29 cellular contexts compared by ENCODE assay signal in the genomic region with DNA sequence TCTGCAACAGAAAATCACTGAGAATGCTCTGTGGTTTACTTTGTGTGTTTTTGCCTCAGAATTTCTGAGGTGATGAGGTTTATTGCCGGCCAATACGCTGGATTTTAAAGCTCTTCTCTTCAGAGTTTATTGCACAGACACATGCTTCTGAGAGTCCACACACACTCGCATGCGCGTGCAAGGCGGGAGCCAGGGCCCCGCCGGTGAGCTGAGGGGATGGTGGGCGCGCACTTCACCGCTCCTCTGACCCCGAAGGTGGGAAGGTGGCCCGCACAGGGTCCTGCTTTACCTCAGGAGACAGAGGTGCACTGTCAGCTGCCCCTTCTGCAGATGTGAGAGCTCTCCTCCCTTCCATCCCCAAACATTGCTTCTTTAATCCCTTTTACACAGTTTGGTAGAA.
DNase-seq lines count a peak whose midpoint lies in the region; ATAC-seq, FAIRE-seq and TF ChIP-seq lines count a peak whose summit lies in the region.
"Had no signal": no experiment of that assay in that cellular context is flagged by ENCODE, and none has a peak within 500 bp of the region (broad histone marks: within the 10 kb centered on the region; RNA-seq: fewer than 3 reads in every experiment).

No MANE protein-coding gene starts in this region.

- TF ChIP-seq EP300 in H1 (IDR thresholded peaks at IDR 0.05; ENCODE audit: borderline replicate concordance in 1 of 2, low read depth in 2 of 2, low read length in 2 of 2): no peak

- DNase-seq in H1 (ENCODE audit: low read depth in 1 of 2, low spot score in 2 of 2) (no peak), left colon (no peak), mucosa of descending colon (no peak), neuronal stem cell (ENCODE audit: low spot score) (no peak), AG20443 (ENCODE audit: low spot score) (no peak), KG1 (lab: John Stamatoyannopoulos, UW) (no peak)
- DNase-seq in activated T-helper 1 cell treated with anti-CD3 and anti-CD28 coated beads, Interleukin-12 subunit alpha, Interleukin-12 subunit beta, Interleukin-2, Interleukin-4 antibody, amounts not matched to agents 30 ng/mL and 10 ng/mL and 1 ng/mL, durations not matched to agents 14 hours and 24 hours and 36 hours (ENCODE audit: low spot score): no peak
- DNase-seq: 8988T; ACHN; AML-193; C1 segment of cervical spinal cord; CD4-positive, alpha-beta memory T cell; CD4-positive, CD25-positive, alpha-beta regulatory T cell; CD8-positive, alpha-beta memory T cell; COR-L47; DMS 273 treated with DMSO at 0.1 percent for 48 hours; DMS153; DMS53; DMS79; DND-41; EL; GDM1 had no signal

- H3K4ac ChIP-seq in H1 (replicated peaks; ENCODE audit: insufficient read length, low read depth, low read length): no peak overlapping the region
- no peak overlapping the region for H3K4ac ChIP-seq in neuronal stem cell (ENCODE audit: low read length)

- H3K79me2 ChIP-seq in H1 (ENCODE audit: control insufficient read depth in 1 of 2, insufficient read depth in 2 of 2, low read length in 2 of 2): no peaks in the 10 kb centered on the region

- POLR2A ChIA-PET in H1 (lab: Charles Lee; ENCODE audit: partially characterized antibody): interaction anchor here (0.6 to 1.1 kb wide), 3 partner anchors 11 to 81 kb away, joined by 3 read pairs; no protein-coding TSS in a partner anchor

- H4K91ac ChIP-seq in H1 (replicated peaks; ENCODE audit: insufficient read length, low read length) (no peak overlapping the region), neuronal stem cell (ENCODE audit: low read depth, low read length, poor library complexity) (no peak overlapping the region)

- no peak overlapping the region for H3K27ac Mint-ChIP-seq in activated T-helper 1 cell treated with anti-CD3 and anti-CD28 coated beads, Interleukin-12 subunit alpha, Interleukin-12 subunit beta, Interleukin-2, Interleukin-4 antibody, amounts not matched to agents 30 ng/mL and 10 ng/mL and 1 ng/mL, durations not matched to agents 14 hours and 24 hours and 36 hours
- H3K27ac Mint-ChIP-seq: B cell; CD14-positive monocyte; CD4-positive, alpha-beta memory T cell; CD4-positive, CD25-positive, alpha-beta regulatory T cell; CD8-positive, alpha-beta memory T cell had no signal

- 88% methylated on average over 13 of the region's 13 CpGs; no CpG with 5 or more reads in 1 of the 2 experiments for WGBS in H1 (ENCODE audit: extremely low coverage in 1 of 2, insufficient coverage in 1 of 2, insufficient read length in 1 of 2, insufficient replicate concordance in 2 of 2, low coverage in 1 of 2, low lambda C conversion rate in 2 of 2, missing lambda C conversion rate in 1 of 2), 2 experiments
- WGBS in neuronal stem cell (ENCODE audit: extremely low coverage in 2 of 2, insufficient read length in 2 of 2, insufficient replicate concordance in 1 of 2), 2 donors: no CpG with 5 or more reads among the region's 13 CpGs

- H4K20me1 ChIP-seq in H1 (replicated peaks in 1 of 2; ENCODE audit: control insufficient read depth in 1 of 2, insufficient read depth in 2 of 2, low read length in 2 of 2): no peaks in the 10 kb centered on the region
- H4K20me1 ChIP-seq: BLaER1 had no signal

- no peak for TF ChIP-seq POLR2A in H1 (IDR thresholded peaks at IDR 0.05; ENCODE audit: control extremely low read depth in 1 of 2, low read depth in 2 of 2, low read length in 2 of 2)

- H3K9me3 Mint-ChIP-seq in activated T-helper 1 cell treated with anti-CD3 and anti-CD28 coated beads, Interleukin-12 subunit alpha, Interleukin-12 subunit beta, Interleukin-2, Interleukin-4 antibody, amounts not matched to agents 30 ng/mL and 10 ng/mL and 1 ng/mL, durations not matched to agents 14 hours and 24 hours and 36 hours: no peaks in the 10 kb centered on the region
- H3K9me3 Mint-ChIP-seq: CD4-positive, alpha-beta memory T cell; CD8-positive, alpha-beta memory T cell had no signal

- H3K9ac ChIP-seq in H1 (replicated peaks in 1 of 4; ENCODE audit: extremely low read depth in 1 of 4, low read depth in 3 of 4, low read length in 3 of 4) (no peak overlapping the region), neuronal stem cell (ENCODE audit: low read depth, low read length, poor library complexity) (no peak overlapping the region)
- H3K9ac ChIP-seq: BLaER1 had no signal

- no peaks in the 10 kb centered on the region; a peak in 1 of 7 replicates for H3K4me1 ChIP-seq in H1 (replicated peaks in 1 of 4; ENCODE audit: control insufficient read depth in 3 of 4, insufficient read depth in 4 of 4, low read length in 3 of 4)
- H3K4me1 ChIP-seq in mucosa of descending colon (ENCODE audit: low read depth): no peaks in the 10 kb centered on the region
- H3K4me1 ChIP-seq in neuronal stem cell (ENCODE audit: control insufficient read depth in 2 of 2, insufficient read depth in 1 of 2, low read depth in 1 of 2, low read length in 2 of 2): peaks cover 0 to 4% of the 10 kb centered on the region in 2 donors
- H3K4me1 ChIP-seq: BLaER1 had no signal

- H2BK120ac ChIP-seq in H1 (replicated peaks; ENCODE audit: low read depth, low read length) (no peak overlapping the region), neuronal stem cell (ENCODE audit: low read depth, low read length) (no peak overlapping the region)

- H3K36me3 ChIP-seq in H1 (ENCODE audit: control insufficient read depth in 2 of 4, insufficient read depth in 4 of 4, low read length in 3 of 4): no peaks in the 10 kb centered on the region
- H3K36me3 ChIP-seq in mucosa of descending colon (ENCODE audit: low read depth): no peaks in the 10 kb centered on the region
- no peaks in the 10 kb centered on the region for H3K36me3 ChIP-seq in neuronal stem cell (replicated peaks in 1 of 2; ENCODE audit: control insufficient read depth in 2 of 2, insufficient read depth in 2 of 2, low read length in 2 of 2)
- H3K36me3 ChIP-seq: BLaER1 had no signal

- no peak overlapping the region for H2BK5ac ChIP-seq in H1 (ENCODE audit: low read depth, low read length)
- no peak overlapping the region for H2BK5ac ChIP-seq in neuronal stem cell (ENCODE audit: low read length)

- H3K4me3 ChIP-seq in H1 (ENCODE audit: extremely low read depth in 1 of 4, insufficient read depth in 2 of 4, low read depth in 3 of 4, low read length in 4 of 4) (no peak overlapping the region), mucosa of descending colon (no peak overlapping the region), neuronal stem cell (ENCODE audit: low read length in 2 of 2) (no peak overlapping the region)
- H3K4me3 ChIP-seq: BLaER1, GM12878 had no signal

- CTCF ChIA-PET in H1 (lab: Charles Lee; ENCODE audit: partially characterized antibody): interaction anchor here (0.6 to 1.5 kb wide), 3 partner anchors 12 to 47 kb away, joined by 3 to 9 read pairs (median 3); no protein-coding TSS in a partner anchor

- no peaks in the 10 kb centered on the region for H3K4me1 Mint-ChIP-seq in activated T-helper 1 cell treated with anti-CD3 and anti-CD28 coated beads, Interleukin-12 subunit alpha, Interleukin-12 subunit beta, Interleukin-2, Interleukin-4 antibody, amounts not matched to agents 30 ng/mL and 10 ng/mL and 1 ng/mL, durations not matched to agents 14 hours and 24 hours and 36 hours (ENCODE audit: low read depth)
- H3K4me1 Mint-ChIP-seq: B cell; CD14-positive monocyte; CD4-positive, alpha-beta memory T cell; CD4-positive, CD25-positive, alpha-beta regulatory T cell; CD8-positive, alpha-beta memory T cell had no signal

- no peaks in the 10 kb centered on the region for H3K36me3 Mint-ChIP-seq in activated T-helper 1 cell treated with anti-CD3 and anti-CD28 coated beads, Interleukin-12 subunit alpha, Interleukin-12 subunit beta, Interleukin-2, Interleukin-4 antibody, amounts not matched to agents 30 ng/mL and 10 ng/mL and 1 ng/mL, durations not matched to agents 14 hours and 24 hours and 36 hours (ENCODE audit: low read depth)
- H3K36me3 Mint-ChIP-seq: CD14-positive monocyte; CD4-positive, alpha-beta memory T cell; CD4-positive, CD25-positive, alpha-beta regulatory T cell; CD8-positive, alpha-beta memory T cell had no signal

- H2AK5ac ChIP-seq in H1 (ENCODE audit: low read depth, low read length) (no peak overlapping the region), neuronal stem cell (ENCODE audit: low read depth, low read length) (no peak overlapping the region)

- H3K23me2 ChIP-seq in H1 (ENCODE audit: low read depth, low read length): no peaks in the 10 kb centered on the region

- no peak for TF ChIP-seq CTCF in H1 (IDR thresholded peaks at IDR 0.05; ENCODE audit: control extremely low read depth in 1 of 3, insufficient read depth in 1 of 3, low read depth in 1 of 3, low read length in 3 of 3)
- TF ChIP-seq CTCF in mucosa of descending colon (IDR thresholded peaks at IDR 0.05): no peak

- no peaks in the 10 kb centered on the region for H3K9me3 ChIP-seq in H1 (ENCODE audit: insufficient read depth in 2 of 2, low read depth in 1 of 2, low read length in 1 of 2)
- H3K9me3 ChIP-seq in mucosa of descending colon: no peaks in the 10 kb centered on the region
- no peaks in the 10 kb centered on the region for H3K9me3 ChIP-seq in neuronal stem cell (replicated peaks in 1 of 2; ENCODE audit: control insufficient read depth in 2 of 2, insufficient read depth in 1 of 2, low read depth in 1 of 2, low read length in 2 of 2)
- H3K9me3 ChIP-seq: BLaER1 had no signal

- no peak overlapping the region for H3K4me3 Mint-ChIP-seq in activated T-helper 1 cell treated with anti-CD3 and anti-CD28 coated beads, Interleukin-12 subunit alpha, Interleukin-12 subunit beta, Interleukin-2, Interleukin-4 antibody, amounts not matched to agents 30 ng/mL and 10 ng/mL and 1 ng/mL, durations not matched to agents 14 hours and 24 hours and 36 hours
- H3K4me3 Mint-ChIP-seq: B cell; CD14-positive monocyte; CD4-positive, alpha-beta memory T cell; CD4-positive, CD25-positive, alpha-beta regulatory T cell; CD8-positive, alpha-beta memory T cell had no signal

- intact Hi-C loops in left colon (cut with DNase I, micrococcal nuclease): no loop called here
- intact Hi-C loops in mucosa of descending colon (cut with DNase I, micrococcal nuclease): no loop called here
- intact Hi-C loops in activated T-helper 1 cell treated with anti-CD3 and anti-CD28 coated beads, Interleukin-12 subunit alpha, Interleukin-12 subunit beta, Interleukin-2, Interleukin-4 antibody, amounts not matched to agents 30 ng/mL and 10 ng/mL and 1 ng/mL, durations not matched to agents 14 hours and 24 hours and 36 hours (cut with micrococcal nuclease): no loop called here

- no peak for TF ChIP-seq RAD21 in H1 (IDR thresholded peaks at IDR 0.05 in 1 of 2, conservative IDR thresholded peaks at IDR 0.05 in 1 of 2; ENCODE audit: low read depth in 2 of 2, low read length in 2 of 2)

- H2BK15ac ChIP-seq in H1 (ENCODE audit: low read length) (no peak overlapping the region), neuronal stem cell (ENCODE audit: low read length) (no peak overlapping the region)

- H3K27ac ChIP-seq in H1 (ENCODE audit: low read depth, low read length) (no peak overlapping the region), neuronal stem cell (replicated peaks; ENCODE audit: low read length) (no peak overlapping the region)
- H3K27ac ChIP-seq: BLaER1 had no signal

- H3K27me3 ChIP-seq in H1 (replicated peaks in 1 of 4; ENCODE audit: control insufficient read depth in 3 of 4, extremely low read depth in 1 of 4, insufficient read depth in 3 of 4, low read length in 3 of 4): no peaks in the 10 kb centered on the region
- peaks cover 0 to 7% (median 0%) of the 10 kb centered on the region in 3 experiments for H3K27me3 ChIP-seq in neuronal stem cell (ENCODE audit: control insufficient read depth in 3 of 3, insufficient read depth in 3 of 3, low read depth in 1 of 3, low read length in 3 of 3)
- H3K27me3 ChIP-seq: BLaER1 had no signal

- H4K8ac ChIP-seq in H1 (ENCODE audit: extremely low read depth, insufficient read depth, low read length) (no peak overlapping the region), neuronal stem cell (ENCODE audit: low read depth, low read length) (no peak overlapping the region)

- H2BK12ac ChIP-seq in H1 (ENCODE audit: low read depth, low read length) (no peak overlapping the region), neuronal stem cell (ENCODE audit: low read length) (no peak overlapping the region)

- no peak overlapping the region for H3K14ac ChIP-seq in H1 (ENCODE audit: insufficient read length)
- H3K14ac ChIP-seq in neuronal stem cell (ENCODE audit: low read length): no peak overlapping the region

- H3K79me1 ChIP-seq in H1 (ENCODE audit: low read depth, low read length) (no peaks in the 10 kb centered on the region), neuronal stem cell (ENCODE audit: low read depth, low read length) (no peaks in the 10 kb centered on the region)

- H4K5ac ChIP-seq in H1 (ENCODE audit: insufficient read length, low read depth, low read length): no peak overlapping the region

- H2AFZ ChIP-seq in H1 (ENCODE audit: low read length) (peak overlapping the region; percentile 88; the same call in 1 of the 2 replicates), neuronal stem cell (ENCODE audit: low read length) (no peak overlapping the region)

- H3K18ac ChIP-seq in H1 (ENCODE audit: extremely low read depth, low read length) (no peak overlapping the region), neuronal stem cell (ENCODE audit: low read length) (peak overlapping the region; percentile 69)

- H3K4me2 ChIP-seq in H1 (ENCODE audit: insufficient read depth in 1 of 2, low read depth in 2 of 2, low read length in 2 of 2): no peak overlapping the region
- no peak overlapping the region for H3K4me2 ChIP-seq in neuronal stem cell (ENCODE audit: insufficient read depth, low read length, poor library complexity, severe bottlenecking)
- H3K4me2 ChIP-seq: BLaER1 had no signal

- H3K27me3 Mint-ChIP-seq in activated T-helper 1 cell treated with anti-CD3 and anti-CD28 coated beads, Interleukin-12 subunit alpha, Interleukin-12 subunit beta, Interleukin-2, Interleukin-4 antibody, amounts not matched to agents 30 ng/mL and 10 ng/mL and 1 ng/mL, durations not matched to agents 14 hours and 24 hours and 36 hours (ENCODE audit: insufficient read depth): peaks cover 6% of the 10 kb centered on the region

- H2BK20ac ChIP-seq in H1 (ENCODE audit: low read length): no peak overlapping the region

- ATAC-seq in left colon (peak; percentile 60), mucosa of descending colon (peak; percentile 29), GM19463 (IDR thresholded peaks at IDR 0.05; ENCODE audit: unreplicated experiment) (no peak)
- ATAC-seq: GM12878 had no signal

- FAIRE-seq in H1 (lab: Jason Lieb, UNC): no peak
- FAIRE-seq: A204.1, GM12878, GM18507 had no signal

- H3K23ac ChIP-seq in H1 (ENCODE audit: insufficient read length) (no peak overlapping the region), neuronal stem cell (ENCODE audit: low read depth, low read length, poor library complexity) (no peak overlapping the region)

- H3K56ac ChIP-seq in H1 (replicated peaks; ENCODE audit: insufficient read length, low read depth, low read length): no peak overlapping the region
